In genomic region chr12:117563007-117563406, GRCh38 we compare ENCODE assay signal across 20 cellular contexts.
DNase-seq lines count a peak whose midpoint lies in the region; ATAC-seq and TF ChIP-seq lines count a peak whose summit lies in the region.
"Had no signal": no experiment of that assay in that cellular context is flagged by ENCODE, and none has a peak within 500 bp of the region (broad histone marks: within the 10 kb centered on the region; RNA-seq: fewer than 3 reads in every experiment).

No MANE protein-coding gene starts in this region.

- POLR2A ChIA-PET in HEK293 (lab: Yijun Ruan, JAX) (no interaction called here), WTC11 (lab: Charles Lee) (no interaction called here), Caco-2 (lab: Charles Lee) (no interaction called here)

- no peaks in the 10 kb centered on the region for H3K36me3 ChIP-seq in HEK293 (ENCODE audit: control insufficient read depth in 2 of 2, insufficient read depth in 1 of 2, low read length in 2 of 2)
- H3K36me3 ChIP-seq in mesendoderm (ENCODE audit: control insufficient read depth, insufficient read depth, low read length), result no peaks in the 10 kb centered on the region
- no peaks in the 10 kb centered on the region for H3K36me3 ChIP-seq in Caco-2 (ENCODE audit: control insufficient read depth, insufficient read depth, low read length)
- H3K36me3 ChIP-seq: BLaER1 treated with 17β-estradiol and CSF1 and Interleukin-3, amounts not matched to agents 10 nM and 100 nM had no signal

- H3K27me3 ChIP-seq in mesendoderm (ENCODE audit: insufficient read depth, low read length, poor library complexity) (no peaks in the 10 kb centered on the region), Caco-2 (replicated peaks; ENCODE audit: control insufficient read depth, insufficient read depth, low read length) (no peaks in the 10 kb centered on the region; the same call in 1 of the 2 replicates)

- H3K4me3 ChIP-seq in HEK293 (ENCODE audit: low read depth, low read length) (no peak overlapping the region), mesendoderm (ENCODE audit: low read length) (no peak overlapping the region), Caco-2 (ENCODE audit: low read depth, low read length) (no peak overlapping the region)
- H3K4me3 ChIP-seq: BLaER1 treated with 17β-estradiol and CSF1 and Interleukin-3, amounts not matched to agents 10 nM and 100 nM; GM12878 had no signal

- CTCF ChIA-PET in HEK293 (lab: Yijun Ruan, JAX), result interaction anchor here (1.0 kb wide), 1 partner anchor 12 kb away, joined by 3 read pairs; no protein-coding TSS in a partner anchor
- CTCF ChIA-PET in WTC11 (lab: Charles Lee), result interaction anchor here (1.0 kb wide), 1 partner anchor 121 kb away, joined by 4 read pairs; no protein-coding TSS in a partner anchor
- CTCF ChIA-PET in Caco-2 (lab: Charles Lee), result no interaction called here

- no peaks in the 10 kb centered on the region for H3K9me3 ChIP-seq in HEK293 (ENCODE audit: control insufficient read depth, insufficient read depth, low read depth, low read length)
- H3K9me3 ChIP-seq in Caco-2, result no peaks in the 10 kb centered on the region
- H3K9me3 ChIP-seq: BLaER1 treated with 17β-estradiol and CSF1 and Interleukin-3, amounts not matched to agents 10 nM and 100 nM had no signal

- no peak overlapping the region for H3K9ac ChIP-seq in mesendoderm (ENCODE audit: low read length)
- H3K9ac ChIP-seq: BLaER1 treated with 17β-estradiol and CSF1 and Interleukin-3, amounts not matched to agents 10 nM and 100 nM had no signal

- no peak overlapping the region for H3K23ac ChIP-seq in mesendoderm (ENCODE audit: low read length)

- peak; percentile 32; the same call in 1 of the 2 replicates for ATAC-seq in WTC11
- ATAC-seq: CD8-positive, alpha-beta T cell; GM12878; HepG2 had no signal

- TF ChIP-seq CTCF in HEK293 (tag by site-specific recombination; IDR thresholded peaks at IDR 0.05) (no peak), WTC11 (IDR thresholded peaks at IDR 0.05) (no peak), glutamatergic neuron (IDR thresholded peaks at IDR 0.05; ENCODE audit: partially characterized antibody, unreplicated experiment) (no peak), Caco-2 (IDR thresholded peaks at IDR 0.05; ENCODE audit: insufficient read depth in 1 of 2, low read depth in 1 of 2, low read length in 1 of 2, severe bottlenecking in 1 of 2, unreplicated experiment in 1 of 2) (no peak)

- H4K8ac ChIP-seq in mesendoderm (ENCODE audit: low read depth, low read length), result no peak overlapping the region

- BruUV-seq in Caco-2 (replicated peaks; lab: Mats Ljungman, UMichigan), result no TSS peak

- H2BK120ac ChIP-seq in mesendoderm (ENCODE audit: low read depth, low read length), result no peak overlapping the region

- no peak overlapping the region for H3K56ac ChIP-seq in mesendoderm (ENCODE audit: low read length)

- H3K36me3 Mint-ChIP-seq in WTC11 (no peaks in the 10 kb centered on the region), glutamatergic neuron (ENCODE audit: unreplicated experiment) (no peaks in the 10 kb centered on the region), Caco-2 (ENCODE audit: insufficient read depth, unreplicated experiment) (no peaks in the 10 kb centered on the region)
- H3K36me3 Mint-ChIP-seq: CD8-positive, alpha-beta T cell; IgD-negative memory B cell had no signal

- no peak overlapping the region for H2BK15ac ChIP-seq in mesendoderm (replicated peaks; ENCODE audit: low read depth)

- H3K27me3 Mint-ChIP-seq in WTC11 (ENCODE audit: low read depth) (peaks cover 3% of the 10 kb centered on the region), glutamatergic neuron (ENCODE audit: unreplicated experiment) (peaks cover 3% of the 10 kb centered on the region), Caco-2 (ENCODE audit: insufficient read depth, unreplicated experiment) (peaks cover 13% of the 10 kb centered on the region)

- intact Hi-C loops in Caco-2 (cut with micrococcal nuclease; ENCODE audit: unreplicated experiment), result no loop called here

- peaks cover 3% of the 10 kb centered on the region; the same call in 1 of the 2 replicates for H3K9me3 Mint-ChIP-seq in WTC11
- no peaks in the 10 kb centered on the region for H3K9me3 Mint-ChIP-seq in glutamatergic neuron (ENCODE audit: unreplicated experiment)
- no peaks in the 10 kb centered on the region for H3K9me3 Mint-ChIP-seq in Caco-2 (ENCODE audit: unreplicated experiment)
- H3K9me3 Mint-ChIP-seq: CD8-positive, alpha-beta T cell; H9 had no signal

- no peaks in the 10 kb centered on the region for H3K79me1 ChIP-seq in mesendoderm (ENCODE audit: low read length)

- no peak overlapping the region for H2AK5ac ChIP-seq in mesendoderm (ENCODE audit: low read length)

- H3K27ac Mint-ChIP-seq in WTC11 (no peak overlapping the region), glutamatergic neuron (ENCODE audit: unreplicated experiment) (no peak overlapping the region), Caco-2 (ENCODE audit: unreplicated experiment) (no peak overlapping the region)
- H3K27ac Mint-ChIP-seq: CD8-positive, alpha-beta T cell; IgD-negative memory B cell had no signal

- no peak overlapping the region for H4K5ac ChIP-seq in mesendoderm (ENCODE audit: low read length)

- no peak overlapping the region for H3K4me3 Mint-ChIP-seq in WTC11
- no peak overlapping the region for H3K4me3 Mint-ChIP-seq in glutamatergic neuron (ENCODE audit: unreplicated experiment)
- H3K4me3 Mint-ChIP-seq in Caco-2 (ENCODE audit: unreplicated experiment), result no peak overlapping the region
- H3K4me3 Mint-ChIP-seq: CD8-positive, alpha-beta T cell; H9 had no signal

- no CpG with 5 or more reads among the region's 5 CpGs for WGBS in mesendoderm (ENCODE audit: extremely low coverage, insufficient coverage, low lambda C conversion rate)

- H3K4me1 ChIP-seq in HEK293 (ENCODE audit: control insufficient read depth, insufficient read depth, low read length) (no peaks in the 10 kb centered on the region), mesendoderm (ENCODE audit: control insufficient read depth, low read depth, low read length) (no peaks in the 10 kb centered on the region), Caco-2 (no peaks in the 10 kb centered on the region)

- peaks cover 14% of the 10 kb centered on the region for H3K4me1 Mint-ChIP-seq in WTC11
- peaks cover 5% of the 10 kb centered on the region for H3K4me1 Mint-ChIP-seq in glutamatergic neuron (ENCODE audit: low read depth, unreplicated experiment)
- no peaks in the 10 kb centered on the region for H3K4me1 Mint-ChIP-seq in Caco-2 (ENCODE audit: low read depth, unreplicated experiment)
- H3K4me1 Mint-ChIP-seq: IgD-negative memory B cell had no signal

- H3K79me2 ChIP-seq in mesendoderm (ENCODE audit: control insufficient read depth, insufficient read depth, low read length), result no peaks in the 10 kb centered on the region

- H3K4me2 ChIP-seq in mesendoderm (ENCODE audit: low read length), result no peak overlapping the region
- H3K4me2 ChIP-seq: BLaER1 treated with 17β-estradiol and CSF1 and Interleukin-3, amounts not matched to agents 10 nM and 100 nM had no signal

- no peak overlapping the region for H3K4ac ChIP-seq in mesendoderm (ENCODE audit: low read depth, low read length)

- no peak overlapping the region for H2BK5ac ChIP-seq in mesendoderm (ENCODE audit: low read length)

- peak; percentile 12 for DNase-seq in NCI-H2107 treated with DMSO at 0.1 percent for 48 hours (lab: John Stamatoyannopoulos, UW; ENCODE audit: unreplicated experiment)
- DNase-seq in NCI-H2107 (lab: John Stamatoyannopoulos, UW), result no peak
- no peak for DNase-seq in WTC11 (ENCODE audit: low spot score)
- DNase-seq in mesendoderm, result peak; percentile 22
- no peak for DNase-seq in glutamatergic neuron
- no peak for DNase-seq in effector CD4-positive, alpha-beta T cell
- no peak for DNase-seq in Caco-2
- DNase-seq: CD8-positive, alpha-beta T cell; DMS 273 treated with DMSO at 0.1 percent for 48 hours; DMS53; DND-41; EL; GOT3; H9 had no signal

- H3K18ac ChIP-seq in mesendoderm (ENCODE audit: low read length), result no peak overlapping the region

- no peak overlapping the region for H3K27ac ChIP-seq in HEK293 (ENCODE audit: extremely low read depth, low read depth, low read length)
- no peak overlapping the region for H3K27ac ChIP-seq in mesendoderm (ENCODE audit: low read depth, low read length)
- H3K27ac ChIP-seq: 22Rv1; BLaER1 treated with 17β-estradiol and CSF1 and Interleukin-3, amounts not matched to agents 10 nM and 100 nM had no signal

TF ChIP-seq in HEK293, 187 proteins besides CTCF, POLR2A, EP300 and RAD21 (continues in another document):
- no peak for TF ChIP-seq ZNF76 (tag by site-specific recombination; IDR thresholded peaks at IDR 0.05; ENCODE audit: borderline replicate concordance, low read depth)
- TF ChIP-seq ZNF837 (tag by site-specific recombination; IDR thresholded peaks at IDR 0.05), result no peak

TF ChIP-seq in WTC11, 78 proteins besides CTCF, POLR2A, EP300 and RAD21 (continues in another document):
- TF ChIP-seq ATF1 (CRISPR knock-in tag; IDR thresholded peaks at IDR 0.05) (no peak), ZBTB21 (CRISPR knock-in tag; IDR thresholded peaks at IDR 0.05; ENCODE audit: borderline replicate concordance) (no peak), NR2C2 (CRISPR knock-in tag; IDR thresholded peaks at IDR 0.05) (no peak), MAX (CRISPR knock-in tag; IDR thresholded peaks at IDR 0.05) (no peak), NR1H2 (CRISPR knock-in tag; IDR thresholded peaks at IDR 0.05) (no peak), ZNF317 (CRISPR knock-in tag; IDR thresholded peaks at IDR 0.05; ENCODE audit: borderline replicate concordance, low read depth) (no peak), ZNF671 (CRISPR knock-in tag; IDR thresholded peaks at IDR 0.05) (no peak), MLX (CRISPR knock-in tag; IDR thresholded peaks at IDR 0.05) (no peak), ZNF121 (CRISPR knock-in tag; IDR thresholded peaks at IDR 0.05) (no peak)
- TF ChIP-seq, protein P1, sequence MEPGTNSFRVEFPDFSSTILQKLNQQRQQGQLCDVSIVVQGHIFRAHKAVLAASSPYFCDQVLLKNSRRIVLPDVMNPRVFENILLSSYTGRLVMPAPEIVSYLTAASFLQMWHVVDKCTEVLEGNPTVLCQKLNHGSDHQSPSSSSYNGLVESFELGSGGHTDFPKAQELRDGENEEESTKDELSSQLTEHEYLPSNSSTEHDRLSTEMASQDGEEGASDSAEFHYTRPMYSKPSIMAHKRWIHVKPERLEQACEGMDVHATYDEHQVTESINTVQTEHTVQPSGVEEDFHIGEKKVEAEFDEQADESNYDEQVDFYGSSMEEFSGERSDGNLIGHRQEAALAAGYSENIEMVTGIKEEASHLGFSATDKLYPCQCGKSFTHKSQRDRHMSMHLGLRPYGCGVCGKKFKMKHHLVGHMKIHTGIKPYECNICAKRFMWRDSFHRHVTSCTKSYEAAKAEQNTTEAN (CRISPR knock-in tag; IDR thresholded peaks at IDR 0.05), result no peak

Comparison
In these comparisons a context has a peak if more than half of its experiments do, and no peak if none do; other contexts are left out.
1. DNase-seq: peak in NCI-H2107 treated with DMSO at 0.1 percent for 48 hours (single experiment) and mesendoderm (single experiment); none in NCI-H2107 (single experiment), WTC11 (single experiment), glutamatergic neuron (single experiment), effector CD4-positive, alpha-beta T cell (single experiment) and Caco-2 (0 of 2).